Comparison of ENCODE assay signal across 9 cellular contexts in genomic region chr10:112955736-112956421, GRCh38. TPM values are rescaled to one million over a fixed set of nuclear protein-coding genes. Genes with fewer than 3 reads are reported as not detected.
DNase-seq lines count a peak whose midpoint lies in the region; ATAC-seq and TF ChIP-seq lines count a peak whose summit lies in the region.
"Had no signal": no experiment of that assay in that cellular context is flagged by ENCODE, and none has a peak within 500 bp of the region (broad histone marks: within the 10 kb centered on the region; RNA-seq: fewer than 3 reads in every experiment).

No MANE protein-coding gene starts in this region.

- H3K36me3 ChIP-seq in left ventricle myocardium inferior = no peaks in the 10 kb centered on the region

- peak overlapping the region; percentile 74 for H3K27ac ChIP-seq in left ventricle myocardium inferior (replicated peaks)
- H3K27ac ChIP-seq: KMS-11 had no signal

- POLR2A ChIA-PET in GM10248 (lab: Yijun Ruan, JAX) = no interaction called here

- H3K27me3 ChIP-seq in left ventricle myocardium inferior (ENCODE audit: low read depth) = no peaks in the 10 kb centered on the region

- TF ChIP-seq CTCF in left ventricle myocardium inferior (IDR thresholded peaks at IDR 0.05; ENCODE audit: borderline replicate concordance) (no peak), GM10248 (IDR thresholded peaks at IDR 0.05; ENCODE audit: control extremely low read depth, extremely low read depth, low read depth, missing control alignments) (no peak)

- no peak for ATAC-seq in GM19351 (IDR thresholded peaks at IDR 0.05; ENCODE audit: unreplicated experiment)

- CTCF ChIA-PET in GM10248 (lab: Yijun Ruan, JAX) = no interaction called here

- H3K4me1 ChIP-seq in left ventricle myocardium inferior = peaks cover 82% of the 10 kb centered on the region

- H3K9me3 ChIP-seq in left ventricle myocardium inferior (replicated peaks) = no peaks in the 10 kb centered on the region

- peak overlapping the region; percentile 92 for H3K4me3 ChIP-seq in left ventricle myocardium inferior

- DNase-seq in EL (peak; percentile 89), SW480 (ENCODE audit: low spot score) (peak; percentile 22), left ventricle myocardium inferior (no peak), renal cortical epithelial cell (ENCODE audit: low read depth) (peak; percentile 69), GM10248 (ENCODE audit: extremely low spot score) (no peak), ecto neural progenitor cell (ENCODE audit: low spot score) (no peak)
- no peak for DNase-seq in stimulated activated CD4-positive, alpha-beta T cell treated with anti-CD3 and anti-CD28 coated beads, Interleukin-2, amount 100 ng/mL, for 48 hours

- intact Hi-C loops in left ventricle myocardium inferior (cut with micrococcal nuclease) = loop anchor here (10.0 kb wide), 1 partner anchor 79 kb away; no protein-coding TSS in a partner anchor

RNA-seq across cellular contexts. Expression of gene TCF7L2, which starts 5.8 kb away (rescaled TPM):
- total RNA-seq in left ventricle myocardium inferior (8.9 TPM), renal cortical epithelial cell (1.6 and 5.2 TPM in 2 replicates)

Comparison
In these comparisons a context has a peak if more than half of its experiments do, and no peak if none do; other contexts are left out.
1. DNase-seq: peak in EL (single experiment), SW480 (single experiment) and renal cortical epithelial cell (single experiment); none in left ventricle myocardium inferior (single experiment), GM10248 (single experiment), ecto neural progenitor cell (single experiment) and stimulated activated CD4-positive, alpha-beta T cell treated with anti-CD3 and anti-CD28 coated beads, Interleukin-2, amount 100 ng/mL, for 48 hours (0 of 2).